ENCODE assay signal across 18 cellular contexts in genomic region chr4:175776217-175776616, GRCh38. TPM values are rescaled to one million over a fixed set of nuclear protein-coding genes. Genes with fewer than 3 reads are reported as not detected.
DNase-seq lines count a peak whose midpoint lies in the region; ATAC-seq and TF ChIP-seq lines count a peak whose summit lies in the region.
"Had no signal": no experiment of that assay in that cellular context is flagged by ENCODE, and none has a peak within 500 bp of the region (broad histone marks: within the 10 kb centered on the region; RNA-seq: fewer than 3 reads in every experiment).

No MANE protein-coding gene starts in this region.

- H3K36me3 ChIP-seq in HUES6 (ENCODE audit: control insufficient read depth, insufficient read depth, low read length) (no peaks in the 10 kb centered on the region), NT2/D1 (ENCODE audit: insufficient read depth, insufficient read length, low read length) (no peaks in the 10 kb centered on the region), spleen (no peaks in the 10 kb centered on the region)
- H3K36me3 ChIP-seq: heart left ventricle had no signal

- no peak overlapping the region for H3K27ac Mint-ChIP-seq in endothelial cell (ENCODE audit: unreplicated experiment)
- peak overlapping the region; percentile 57 for H3K27ac Mint-ChIP-seq in neural crest cell (ENCODE audit: unreplicated experiment)
- no peak overlapping the region for H3K27ac Mint-ChIP-seq in naive thymus-derived CD8-positive, alpha-beta T cell
- H3K27ac Mint-ChIP-seq: activated naive CD4-positive, alpha-beta T cell treated with anti-CD3 and anti-CD28 coated beads, Interleukin-2, amount 10 ng/mL, durations not matched to agents 7 days and 5 days; nephron; type B pancreatic cell had no signal

- H3K9ac ChIP-seq in HUES6 (ENCODE audit: low read length) (no peak overlapping the region), NT2/D1 (ENCODE audit: insufficient read length, low read depth) (no peak overlapping the region)

- intact Hi-C loops in spleen (cut with DNase I; ENCODE audit: low total_unique reads), result no loop called here

- H3K4me1 ChIP-seq in HUES6 (ENCODE audit: control insufficient read depth, insufficient read depth, low read length), result peaks cover 38% of the 10 kb centered on the region
- no peaks in the 10 kb centered on the region for H3K4me1 ChIP-seq in NT2/D1 (ENCODE audit: insufficient read depth, insufficient read length)
- H3K4me1 ChIP-seq in spleen, result no peaks in the 10 kb centered on the region
- H3K4me1 ChIP-seq: heart left ventricle had no signal

- H3K4me3 Mint-ChIP-seq in endothelial cell (ENCODE audit: unreplicated experiment), result no peak overlapping the region
- H3K4me3 Mint-ChIP-seq in neural crest cell, result no peak overlapping the region
- H3K4me3 Mint-ChIP-seq in naive thymus-derived CD8-positive, alpha-beta T cell, result no peak overlapping the region
- H3K4me3 Mint-ChIP-seq: activated naive CD4-positive, alpha-beta T cell treated with anti-CD3 and anti-CD28 coated beads, Interleukin-2, amount 10 ng/mL, durations not matched to agents 7 days and 5 days; nephron; type B pancreatic cell had no signal

- H3K9me3 ChIP-seq in HUES6 (ENCODE audit: control insufficient read depth, insufficient read depth, low read depth, low read length) (no peaks in the 10 kb centered on the region), NT2/D1 (ENCODE audit: insufficient read depth, low read length) (no peaks in the 10 kb centered on the region), spleen (no peaks in the 10 kb centered on the region)
- H3K9me3 ChIP-seq: heart left ventricle had no signal

- H3K27ac ChIP-seq in HUES6 (ENCODE audit: low read depth, low read length) (peak overlapping the region; percentile 77), spleen (peak overlapping the region in 4 of 8 donors; percentile 7 to 50 (median 30))
- H3K27ac ChIP-seq: heart left ventricle, PC-9 had no signal

- H3K36me3 Mint-ChIP-seq in endothelial cell (ENCODE audit: low read depth, unreplicated experiment), result no peaks in the 10 kb centered on the region
- no peaks in the 10 kb centered on the region for H3K36me3 Mint-ChIP-seq in neural crest cell (ENCODE audit: low read depth)
- H3K36me3 Mint-ChIP-seq in naive thymus-derived CD8-positive, alpha-beta T cell, result no peaks in the 10 kb centered on the region
- H3K36me3 Mint-ChIP-seq: activated naive CD4-positive, alpha-beta T cell treated with anti-CD3 and anti-CD28 coated beads, Interleukin-2, amount 10 ng/mL, durations not matched to agents 7 days and 5 days; type B pancreatic cell had no signal

- POLR2A ChIA-PET in naive thymus-derived CD8-positive, alpha-beta T cell (lab: Charles Lee), result no interaction called here

- DNase-seq in NT2/D1 (ENCODE audit: low read depth, low spot score), result peak; percentile 32
- DNase-seq in endothelial cell (ENCODE audit: low spot score), result peak; percentile 6
- no peak for DNase-seq in neural crest cell (ENCODE audit: low read depth, low spot score)
- no peak for DNase-seq in OCI-M2 (lab: John Stamatoyannopoulos, UW; ENCODE audit: unreplicated experiment)
- no peak for DNase-seq in naive thymus-derived CD8-positive, alpha-beta T cell
- no peak for DNase-seq in spleen
- DNase-seq: activated CD8-positive, alpha-beta memory T cell treated with anti-CD3 and anti-CD28 coated beads, Interleukin-2, amount 50 U/mL, for 48 hours; activated naive CD4-positive, alpha-beta T cell treated with anti-CD3 and anti-CD28 coated beads, Interleukin-2, amount 10 ng/mL, durations not matched to agents 7 days and 5 days; heart left ventricle; NCI-H2107; PC-9; stimulated activated CD4-positive, alpha-beta T cell treated with anti-CD3 and anti-CD28 coated beads, Interleukin-4, amount 100 ng/mL, for 4 hours; SW 1271 had no signal

- H3K27me3 Mint-ChIP-seq in endothelial cell (ENCODE audit: unreplicated experiment) (no peaks in the 10 kb centered on the region), neural crest cell (ENCODE audit: low read depth) (no peaks in the 10 kb centered on the region)
- no peaks in the 10 kb centered on the region for H3K27me3 Mint-ChIP-seq in naive thymus-derived CD8-positive, alpha-beta T cell
- H3K27me3 Mint-ChIP-seq: activated naive CD4-positive, alpha-beta T cell treated with anti-CD3 and anti-CD28 coated beads, Interleukin-2, amount 10 ng/mL, durations not matched to agents 7 days and 5 days; type B pancreatic cell had no signal

- H3K4me3 ChIP-seq in HUES6 (ENCODE audit: low read depth, low read length) (peak overlapping the region; percentile 1; the same call in 1 of the 2 replicates), NT2/D1 (ENCODE audit: insufficient read length, low read depth) (no peak overlapping the region), spleen (no peak overlapping the region)
- H3K4me3 ChIP-seq: heart left ventricle, PC-9 had no signal

- TF ChIP-seq CTCF in endothelial cell (IDR thresholded peaks at IDR 0.05; ENCODE audit: unreplicated experiment) (no peak), neural crest cell (conservative IDR thresholded peaks at IDR 0.05) (no peak), spleen (IDR thresholded peaks at IDR 0.05 in 8 of 11, conservative IDR thresholded peaks at IDR 0.05 in 3 of 11) (no peak)

- ATAC-seq in HG02970 (IDR thresholded peaks at IDR 0.05; ENCODE audit: low FRiP score, unreplicated experiment), result no peak
- ATAC-seq in naive thymus-derived CD8-positive, alpha-beta T cell, result no peak
- ATAC-seq: heart left ventricle, sciatic nerve had no signal

- H3K9me3 Mint-ChIP-seq in endothelial cell (ENCODE audit: unreplicated experiment), result no peaks in the 10 kb centered on the region
- no peaks in the 10 kb centered on the region for H3K9me3 Mint-ChIP-seq in neural crest cell
- H3K9me3 Mint-ChIP-seq in naive thymus-derived CD8-positive, alpha-beta T cell, result peaks cover 0 to 3% (median 0%) of the 10 kb centered on the region in 9 donors
- H3K9me3 Mint-ChIP-seq: activated naive CD4-positive, alpha-beta T cell treated with anti-CD3 and anti-CD28 coated beads, Interleukin-2, amount 10 ng/mL, durations not matched to agents 7 days and 5 days; nephron; type B pancreatic cell had no signal

- peaks cover 4% of the 10 kb centered on the region for H3K4me1 Mint-ChIP-seq in endothelial cell (ENCODE audit: unreplicated experiment)
- peaks cover 29% of the 10 kb centered on the region for H3K4me1 Mint-ChIP-seq in neural crest cell
- H3K4me1 Mint-ChIP-seq in naive thymus-derived CD8-positive, alpha-beta T cell, result no peaks in the 10 kb centered on the region
- H3K4me1 Mint-ChIP-seq: activated naive CD4-positive, alpha-beta T cell treated with anti-CD3 and anti-CD28 coated beads, Interleukin-2, amount 10 ng/mL, durations not matched to agents 7 days and 5 days; nephron had no signal

- TF ChIP-seq POLR2A in spleen (IDR thresholded peaks at IDR 0.05), result no peak

- H3K27me3 ChIP-seq in HUES6 (ENCODE audit: control insufficient read depth, insufficient read depth, low read length) (no peaks in the 10 kb centered on the region), NT2/D1 (ENCODE audit: insufficient read depth, insufficient read length) (no peaks in the 10 kb centered on the region), spleen (replicated peaks in 1 of 7) (no peaks in the 10 kb centered on the region)
- H3K27me3 ChIP-seq: heart left ventricle had no signal

- 23 to 35% (median 28%) methylated on average over 5 of the region's 5 CpGs for WGBS in spleen, 5 donors

RNA-seq across cellular contexts. Expression of gene GPM6A, which starts 35.8 kb away (rescaled TPM):
- total RNA-seq in endothelial cell (ENCODE audit: unreplicated experiment), result 0.44 TPM
- 37.5 and 42.3 TPM in 2 replicates for total RNA-seq in neural crest cell
- under 1 TPM in 1 of 2 experiments, not detected in 1; 0.65 TPM for total RNA-seq in naive thymus-derived CD8-positive, alpha-beta T cell
- polyA plus RNA-seq in naive thymus-derived CD8-positive, alpha-beta T cell, result not detected
- 10 to 100 TPM; 24.5 to 75.7 (median 43.4) TPM for total RNA-seq in spleen
- polyA plus RNA-seq in spleen, result 1 to 10 TPM; 2.7 to 9.2 (median 3.1) TPM

Comparison
In these comparisons a context has a peak if more than half of its experiments do, and no peak if none do; other contexts are left out.
1. DNase-seq: peak in NT2/D1 (single experiment) and endothelial cell (single experiment); none in neural crest cell (single experiment), OCI-M2 (single experiment), naive thymus-derived CD8-positive, alpha-beta T cell (0 of 10) and spleen (single experiment).
2. RNA of gene GPM6A, which starts 35.8 kb away (total RNA-seq): 24.5 to 75.7 TPM in spleen and 37.5 to 42.3 TPM in neural crest cell; 0.65 TPM in naive thymus-derived CD8-positive, alpha-beta T cell and 0.44 TPM in endothelial cell (single experiment); every median in the first group is over 10 times any median in the second.